Comparison of ENCODE assay signal across 29 cellular contexts in the genomic region with DNA sequence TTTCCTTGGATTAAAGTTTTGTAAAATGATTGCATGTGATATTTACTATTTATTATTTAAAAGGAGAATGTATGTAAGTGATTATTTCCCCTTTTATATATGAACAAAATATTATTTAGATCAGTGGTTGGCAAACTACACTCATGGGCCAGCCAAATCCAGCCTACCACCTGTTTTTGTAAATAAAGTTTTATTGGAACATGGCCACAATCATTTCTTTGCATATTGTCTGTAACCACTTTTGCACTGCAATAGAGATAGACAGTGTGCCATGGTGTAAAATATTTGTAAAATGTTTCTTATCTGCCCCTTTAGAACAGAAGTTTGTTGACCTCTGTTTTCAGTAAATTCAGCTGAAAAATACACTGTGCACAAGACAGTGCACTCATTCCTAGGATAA.
"Had no signal": no experiment of that assay in that cellular context is flagged by ENCODE, and none has a peak within 500 bp of the region (broad histone marks: within the 10 kb centered on the region; RNA-seq: fewer than 3 reads in every experiment).

No MANE protein-coding gene starts in this region.

- DNase-seq: stimulated activated CD4-positive, alpha-beta T cell treated with anti-CD3 and anti-CD28 coated beads, Interleukin-2, amount 100 ng/mL, for 48 hours; stimulated activated CD4-positive, alpha-beta T cell treated with anti-CD3 and anti-CD28 coated beads, Interleukin-4, amount 100 ng/mL, for 1 hour; stimulated activated CD4-positive, alpha-beta T cell treated with anti-CD3 and anti-CD28 coated beads, Interleukin-4, amount 100 ng/mL, for 24 hours; stimulated activated CD4-positive, alpha-beta T cell treated with anti-CD3 and anti-CD28 coated beads, Interleukin-4, amount 100 ng/mL, for 4 hours; stimulated activated CD8-positive, alpha-beta memory T cell treated with anti-CD3 and anti-CD28 coated beads, Interleukin-4, amount 100 ng/mL, for 48 hours; stimulated activated naive B cell treated with anti-CD40 and anti-IgM and Interleukin-4, amounts not matched to agents 10 μg/mL and 1 μg/mL and 100 μg/mL, for 72 hours; stimulated activated naive CD4-positive, alpha-beta T cell; stimulated activated naive CD4-positive, alpha-beta T cell treated with Interleukin-2 at 50 U/mL for 16 hours; stimulated activated naive CD8-positive, alpha-beta T cell treated with anti-CD3 and anti-CD28 coated beads, Interleukin-15, amount 100 ng/mL, for 72 hours; stimulated activated naive CD8-positive, alpha-beta T cell treated with anti-CD3 and anti-CD28 coated beads, Interleukin-15, Interleukin-2, amounts not matched to agents 100 U/mL and 50 U/mL, for 24 hours; stomach; substantia nigra; testis; thyroid gland; tibial artery; transverse colon; trophoblast cell; upper lobe of left lung; upper lobe of right lung; uterus had no signal

- H3K4me1 ChIP-seq: stomach, suprapubic skin, testis, thyroid gland, tibial artery, tibial nerve, transverse colon, upper lobe of left lung, upper lobe of right lung, uterus, vagina had no signal

- H3K4me1 Mint-ChIP-seq: stimulated activated effector memory CD8-positive, alpha-beta T cell treated with anti-CD3 and anti-CD28 coated beads, Interleukin-12 subunit alpha, Interleukin-12 subunit beta, amount 100 ng/mL, for 72 hours; stimulated activated memory B cell treated with anti-CD40 and anti-IgM and Interleukin-4, amounts not matched to agents 10 μg/mL and 1 μg/mL and 100 μg/mL, for 72 hours; stimulated activated naive B cell treated with anti-CD40 and anti-IgM and Interleukin-4, amounts not matched to agents 10 μg/mL and 1 μg/mL and 100 μg/mL, for 72 hours; stimulated activated naive CD8-positive, alpha-beta T cell treated with anti-CD3 and anti-CD28 coated beads, Interleukin-15, amount 100 ng/mL, for 72 hours had no signal

- FAIRE-seq: urothelium cell line had no signal

- ATAC-seq: stimulated activated effector memory CD8-positive, alpha-beta T cell treated with anti-CD3 and anti-CD28 coated beads, Interleukin-12 subunit alpha, Interleukin-12 subunit beta, amount 100 ng/mL, for 72 hours; stimulated activated memory B cell treated with anti-CD40 and anti-IgM and Interleukin-4, amounts not matched to agents 10 μg/mL and 1 μg/mL and 100 μg/mL, for 72 hours; stimulated activated naive B cell treated with anti-CD40 and anti-IgM and Interleukin-4, amounts not matched to agents 10 μg/mL and 1 μg/mL and 100 μg/mL, for 72 hours; stimulated activated naive CD8-positive, alpha-beta T cell treated with anti-CD3 and anti-CD28 coated beads, Interleukin-15, amount 100 ng/mL, for 72 hours; stimulated activated naive CD8-positive, alpha-beta T cell treated with anti-CD3 and anti-CD28 coated beads, Interleukin-15, Interleukin-2, amounts not matched to agents 100 U/mL and 50 U/mL, for 24 hours; upper lobe of right lung had no signal

- H3K4me3 Mint-ChIP-seq: stimulated activated effector memory CD8-positive, alpha-beta T cell treated with anti-CD3 and anti-CD28 coated beads, Interleukin-12 subunit alpha, Interleukin-12 subunit beta, amount 100 ng/mL, for 72 hours; stimulated activated memory B cell treated with anti-CD40 and anti-IgM and Interleukin-4, amounts not matched to agents 10 μg/mL and 1 μg/mL and 100 μg/mL, for 72 hours; stimulated activated naive B cell treated with anti-CD40 and anti-IgM and Interleukin-4, amounts not matched to agents 10 μg/mL and 1 μg/mL and 100 μg/mL, for 72 hours; stimulated activated naive CD8-positive, alpha-beta T cell treated with anti-CD3 and anti-CD28 coated beads, Interleukin-15, amount 100 ng/mL, for 72 hours; stimulated activated naive CD8-positive, alpha-beta T cell treated with anti-CD3 and anti-CD28 coated beads, Interleukin-15, Interleukin-2, amounts not matched to agents 100 ng/mL and 50 ng/mL, for 24 hours; type B pancreatic cell had no signal

- H3K27ac Mint-ChIP-seq: stimulated activated effector memory CD8-positive, alpha-beta T cell treated with anti-CD3 and anti-CD28 coated beads, Interleukin-12 subunit alpha, Interleukin-12 subunit beta, amount 100 ng/mL, for 72 hours; stimulated activated memory B cell treated with anti-CD40 and anti-IgM and Interleukin-4, amounts not matched to agents 10 μg/mL and 1 μg/mL and 100 μg/mL, for 72 hours; stimulated activated naive B cell treated with anti-CD40 and anti-IgM and Interleukin-4, amounts not matched to agents 10 μg/mL and 1 μg/mL and 100 μg/mL, for 72 hours; stimulated activated naive CD8-positive, alpha-beta T cell treated with anti-CD3 and anti-CD28 coated beads, Interleukin-15, amount 100 ng/mL, for 72 hours; stimulated activated naive CD8-positive, alpha-beta T cell treated with anti-CD3 and anti-CD28 coated beads, Interleukin-15, Interleukin-2, amounts not matched to agents 100 ng/mL and 50 ng/mL, for 24 hours; type B pancreatic cell had no signal

- H3K27me3 ChIP-seq: stomach, suprapubic skin, testis, thyroid gland, tibial artery, tibial nerve, transverse colon, upper lobe of left lung, uterus, vagina had no signal

- H3K4me3 ChIP-seq: stomach, suprapubic skin, testis, thoracic aorta, thyroid gland, tibial artery, tibial nerve, transverse colon, upper lobe of left lung, upper lobe of right lung, uterus, vagina had no signal

- H3K27me3 Mint-ChIP-seq: stimulated activated memory B cell treated with anti-CD40 and anti-IgM and Interleukin-4, amounts not matched to agents 10 μg/mL and 1 μg/mL and 100 μg/mL, for 72 hours; type B pancreatic cell had no signal

- H3K9me3 ChIP-seq: stomach, suprapubic skin, testis, thoracic aorta, thyroid gland, tibial artery, tibial nerve, transverse colon, upper lobe of left lung, upper lobe of right lung, uterus, vagina had no signal

- H3K36me3 Mint-ChIP-seq: stimulated activated effector memory CD8-positive, alpha-beta T cell treated with anti-CD3 and anti-CD28 coated beads, Interleukin-12 subunit alpha, Interleukin-12 subunit beta, amount 100 ng/mL, for 72 hours; stimulated activated memory B cell treated with anti-CD40 and anti-IgM and Interleukin-4, amounts not matched to agents 10 μg/mL and 1 μg/mL and 100 μg/mL, for 72 hours; stimulated activated naive B cell treated with anti-CD40 and anti-IgM and Interleukin-4, amounts not matched to agents 10 μg/mL and 1 μg/mL and 100 μg/mL, for 72 hours; type B pancreatic cell had no signal

- H3K36me3 ChIP-seq: stomach, suprapubic skin, thoracic aorta, thyroid gland, tibial artery, tibial nerve, transverse colon, upper lobe of left lung, upper lobe of right lung, uterus, vagina had no signal

- H3K27ac ChIP-seq: stomach, suprapubic skin, testis, thoracic aorta, thyroid gland, tibial artery, tibial nerve, transverse colon, upper lobe of left lung, upper lobe of right lung, uterus, vagina had no signal

- H3K9me3 Mint-ChIP-seq: stimulated activated effector memory CD8-positive, alpha-beta T cell treated with anti-CD3 and anti-CD28 coated beads, Interleukin-12 subunit alpha, Interleukin-12 subunit beta, amount 100 ng/mL, for 72 hours; stimulated activated memory B cell treated with anti-CD40 and anti-IgM and Interleukin-4, amounts not matched to agents 10 μg/mL and 1 μg/mL and 100 μg/mL, for 72 hours; stimulated activated naive CD8-positive, alpha-beta T cell treated with anti-CD3 and anti-CD28 coated beads, Interleukin-15, amount 100 ng/mL, for 72 hours; stimulated activated naive CD8-positive, alpha-beta T cell treated with anti-CD3 and anti-CD28 coated beads, Interleukin-15, Interleukin-2, amounts not matched to agents 100 ng/mL and 50 ng/mL, for 24 hours had no signal
